In genomic region chr17:39152134-39152884, GRCh38 we compare ENCODE assay signal across 8 cellular contexts. TPM values are rescaled to one million over a fixed set of nuclear protein-coding genes. Genes with fewer than 3 reads are reported as not detected.
A peak's percentile ranks its signal among the peaks of the same experiment; 100 is the strongest.
DNase-seq lines count a peak whose midpoint lies in the region; ATAC-seq and TF ChIP-seq lines count a peak whose summit lies in the region.

No MANE protein-coding gene starts in this region.

- no peaks in the 10 kb centered on the region for H3K9me3 Mint-ChIP-seq in MCF 10A (ENCODE audit: unreplicated experiment)
- no peaks in the 10 kb centered on the region for H3K9me3 Mint-ChIP-seq in stimulated activated naive CD8-positive, alpha-beta T cell treated with anti-CD3 and anti-CD28 coated beads, Interleukin-15, amount 100 ng/mL, for 72 hours

- intact Hi-C loops in MCF 10A (cut with micrococcal nuclease) = loop anchor here (1.0 to 10.0 kb wide), 4 partner anchors 85 to 478 kb away; partner anchors contain the start of genes EPOP and RPL23

- DNase-seq in D341Med (ENCODE audit: low spot score) (peak; percentile 73), NCI-H748 (lab: John Stamatoyannopoulos, UW; ENCODE audit: unreplicated experiment) (peak; percentile 77), MCF 10A (ENCODE audit: unreplicated experiment) (no peak), kidney glomerular epithelial cell (lab: John Stamatoyannopoulos, UW) (peak; percentile 53), A172 (ENCODE audit: low spot score) (no peak)
- peak; percentile 40 to 45 for DNase-seq in stimulated activated naive CD8-positive, alpha-beta T cell treated with anti-CD3 and anti-CD28 coated beads, Interleukin-15, amount 100 ng/mL, for 72 hours

- peaks cover 17% of the 10 kb centered on the region for H3K4me1 Mint-ChIP-seq in MCF 10A (ENCODE audit: insufficient read depth, unreplicated experiment)
- peaks cover 58% of the 10 kb centered on the region for H3K4me1 Mint-ChIP-seq in stimulated activated naive CD8-positive, alpha-beta T cell treated with anti-CD3 and anti-CD28 coated beads, Interleukin-15, amount 100 ng/mL, for 72 hours

- BruUV-seq in MCF 10A (replicated peaks; lab: Mats Ljungman, UMichigan) = no TSS peak

- peak overlapping the region; percentile 33 for H3K27ac Mint-ChIP-seq in MCF 10A (ENCODE audit: low read depth, unreplicated experiment)
- peak overlapping the region; percentile 90 to 93 for H3K27ac Mint-ChIP-seq in stimulated activated naive CD8-positive, alpha-beta T cell treated with anti-CD3 and anti-CD28 coated beads, Interleukin-15, amount 100 ng/mL, for 72 hours

- peaks cover 20% of the 10 kb centered on the region for H3K36me3 Mint-ChIP-seq in MCF 10A (ENCODE audit: insufficient read depth, unreplicated experiment)

- H3K4me3 Mint-ChIP-seq in MCF 10A (ENCODE audit: unreplicated experiment) = peak overlapping the region; percentile 100
- peak overlapping the region; percentile 92 for H3K4me3 Mint-ChIP-seq in stimulated activated naive CD8-positive, alpha-beta T cell treated with anti-CD3 and anti-CD28 coated beads, Interleukin-15, amount 100 ng/mL, for 72 hours

- CTCF ChIA-PET in MCF 10A (lab: Yijun Ruan, JAX) = interaction anchor here (0.6 to 4.7 kb wide), 22 partner anchors 8 to 281 kb away, joined by 3 to 114 read pairs (median 5); no protein-coding TSS in a partner anchor

- no peak for TF ChIP-seq CTCF in MCF 10A (IDR thresholded peaks at IDR 0.05; ENCODE audit: unreplicated experiment)

- ATAC-seq in stimulated activated naive CD8-positive, alpha-beta T cell treated with anti-CD3 and anti-CD28 coated beads, Interleukin-15, amount 100 ng/mL, for 72 hours = no peak
- ATAC-seq in HG03571 (IDR thresholded peaks at IDR 0.05; ENCODE audit: unreplicated experiment) (no peak), HG02610 (IDR thresholded peaks at IDR 0.05; ENCODE audit: unreplicated experiment) (no peak)

- POLR2A ChIA-PET in MCF 10A (lab: Yijun Ruan, JAX) = interaction anchor here (0.6 to 2.8 kb wide), 20 partner anchors 9 to 401 kb away, joined by 3 to 51 read pairs (median 5); partner anchors contain the start of genes LASP1, PSMB3, RPL19 and RPL23

- H3K27me3 Mint-ChIP-seq in MCF 10A (ENCODE audit: insufficient read depth, unreplicated experiment) = peaks cover 9% of the 10 kb centered on the region
- H3K27me3 Mint-ChIP-seq in stimulated activated naive CD8-positive, alpha-beta T cell treated with anti-CD3 and anti-CD28 coated beads, Interleukin-15, amount 100 ng/mL, for 72 hours = peaks cover 8% of the 10 kb centered on the region

RNA-seq across cellular contexts. Expression of gene PLXDC1, which starts 0.9 kb away (rescaled TPM):
- 0.22 and 0.61 TPM in 2 replicates for total RNA-seq in MCF 10A (2022)
- 0.64 and 2.1 TPM in 2 replicates for total RNA-seq in A172 (2014; rRNA removed; shearing (Covaris generic))

RNA-seq across cellular contexts. Expression of gene ARL5C, which starts 13.7 kb away (rescaled TPM):
- not detected in 2 replicates for total RNA-seq in MCF 10A (2022)
- not detected in 2 replicates for total RNA-seq in A172 (2014; rRNA removed; shearing (Covaris generic))

RNA-seq across cellular contexts. Expression of gene CACNB1, which starts 45.2 kb away (rescaled TPM):
- total RNA-seq in MCF 10A (2022) = 6.6 and 7.7 TPM in 2 replicates
- 4.0 and 4.5 TPM in 2 replicates for total RNA-seq in A172 (2014; rRNA removed; shearing (Covaris generic))

RNA-seq across cellular contexts. Expression of gene RPL19, which starts 47.8 kb away (rescaled TPM):
- 3,055 and 3,511 TPM in 2 replicates for total RNA-seq in MCF 10A (2022)
- 2,332 and 2,918 TPM in 2 replicates for total RNA-seq in A172 (2014; rRNA removed; shearing (Covaris generic))

Comparison
In these comparisons a context has a peak if more than half of its experiments do, and no peak if none do; other contexts are left out.
1. DNase-seq: peak in D341Med (single experiment), NCI-H748 (single experiment), kidney glomerular epithelial cell (single experiment) and stimulated activated naive CD8-positive, alpha-beta T cell treated with anti-CD3 and anti-CD28 coated beads, Interleukin-15, amount 100 ng/mL, for 72 hours (2 of 2); none in MCF 10A (single experiment) and A172 (single experiment).